ENCODE assay signal across 1 cellular context in genomic region chr5:35902032-35902681, GRCh38.
TF ChIP-seq lines count a peak whose summit lies in the region.

No MANE protein-coding gene starts in this region.

TF ChIP-seq in GM12878, 131 proteins besides CTCF, POLR2A, EP300 and RAD21 (continued from another document and continues in another):
- peak; percentile 12; the same call in 1 of the 2 replicates for TF ChIP-seq ATF3 (IDR thresholded peaks at IDR 0.05; ENCODE audit: borderline replicate concordance, extremely low read depth, low read depth, low read length)
- TF ChIP-seq RAD51 (IDR thresholded peaks at IDR 0.05): peak; percentile 68
- no peak for TF ChIP-seq BMI1 (IDR thresholded peaks at IDR 0.05; ENCODE audit: borderline replicate concordance)
- no peak for TF ChIP-seq MAX (IDR thresholded peaks at IDR 0.05; ENCODE audit: low read depth, low read length)
- TF ChIP-seq ZBTB40 (IDR thresholded peaks at IDR 0.05; ENCODE audit: borderline replicate concordance): no peak
- TF ChIP-seq RUNX3 (IDR thresholded peaks at IDR 0.05; ENCODE audit: low read length): peak; percentile 58
- no peak for TF ChIP-seq SMC3 (IDR thresholded peaks at IDR 0.05; ENCODE audit: borderline replicate concordance, low read length)
- TF ChIP-seq EZH2 (IDR thresholded peaks at IDR 0.05; ENCODE audit: borderline replicate concordance, control insufficient read depth, low read depth, low read length): no peak
- no peak for TF ChIP-seq ZBTB4 (CRISPR knock-in tag; IDR thresholded peaks at IDR 0.05)
- no peak for TF ChIP-seq TCF12 (IDR thresholded peaks at IDR 0.05; ENCODE audit: low read depth, low read length)
- no peak for TF ChIP-seq NFXL1 (IDR thresholded peaks at IDR 0.05; ENCODE audit: borderline replicate concordance)
- no peak for TF ChIP-seq RELA (IDR thresholded peaks at IDR 0.05; ENCODE audit: borderline replicate concordance, partially characterized antibody)
- TF ChIP-seq HDAC2 (IDR thresholded peaks at IDR 0.05): no peak
- TF ChIP-seq MEF2A (IDR thresholded peaks at IDR 0.05; ENCODE audit: insufficient read depth, low read depth, low read length): no peak
- no peak; the same call in 1 of the 2 replicates for TF ChIP-seq USF2 (IDR thresholded peaks at IDR 0.05; ENCODE audit: borderline replicate concordance, low read depth, low read length)
- no peak for TF ChIP-seq PKNOX1 (IDR thresholded peaks at IDR 0.05)
- TF ChIP-seq SP1 (IDR thresholded peaks at IDR 0.05; ENCODE audit: low read depth, low read length): no peak
- TF ChIP-seq REST (IDR thresholded peaks at IDR 0.05; ENCODE audit: low read depth, low read length): no peak
- TF ChIP-seq YBX1 (IDR thresholded peaks at IDR 0.05): no peak
- TF ChIP-seq SPI1 (IDR thresholded peaks at IDR 0.05; ENCODE audit: borderline replicate concordance, insufficient read depth, low read depth, low read length): no peak
- peak; percentile 90 for TF ChIP-seq EED (IDR thresholded peaks at IDR 0.05; ENCODE audit: low read depth)
- TF ChIP-seq CBX3 (IDR thresholded peaks at IDR 0.05; ENCODE audit: borderline replicate concordance, low read depth): no peak
- TF ChIP-seq JUND (IDR thresholded peaks at IDR 0.05; ENCODE audit: low read depth, low read length): no peak; the same call in 1 of the 2 replicates
- no peak for TF ChIP-seq SIN3A (IDR thresholded peaks at IDR 0.05; ENCODE audit: low read depth, low read length)
- TF ChIP-seq CHD1 (IDR thresholded peaks at IDR 0.05; ENCODE audit: low read depth, low read length): no peak
- no peak for TF ChIP-seq ESRRA (IDR thresholded peaks at IDR 0.05; ENCODE audit: low read length)
- TF ChIP-seq NR2C1 (IDR thresholded peaks at IDR 0.05): peak; percentile 57
- no peak for TF ChIP-seq NRF1 (conservative IDR thresholded peaks at IDR 0.05; ENCODE audit: low read depth, low read length)
- TF ChIP-seq BACH1 (IDR thresholded peaks at IDR 0.05; ENCODE audit: borderline replicate concordance): no peak
- no peak for TF ChIP-seq HDAC6 (IDR thresholded peaks at IDR 0.05; ENCODE audit: unreplicated experiment)
- no peak for TF ChIP-seq FOXM1 (IDR thresholded peaks at IDR 0.05; ENCODE audit: low read depth, low read length)
- peak; percentile 84; the same call in 1 of the 2 replicates for TF ChIP-seq IRF4 (IDR thresholded peaks at IDR 0.05; ENCODE audit: low read depth, low read length)
- TF ChIP-seq NBN (IDR thresholded peaks at IDR 0.05): peak; percentile 50; the same call in 1 of the 2 replicates
- TF ChIP-seq POU2F2 (IDR thresholded peaks at IDR 0.05; ENCODE audit: borderline replicate concordance, low read depth, low read length): no peak
- TF ChIP-seq E2F4 (IDR thresholded peaks at IDR 0.05; ENCODE audit: low read depth, low read length): no peak
- no peak for TF ChIP-seq NKRF (conservative IDR thresholded peaks at IDR 0.05)
- peak; percentile 41; the same call in 1 of the 2 replicates for TF ChIP-seq RELB (IDR thresholded peaks at IDR 0.05; ENCODE audit: low read depth)
- no peak for TF ChIP-seq PAX8 (IDR thresholded peaks at IDR 0.05)
- no peak for TF ChIP-seq SRF (IDR thresholded peaks at IDR 0.05; ENCODE audit: low read depth in 2 of 2, low read length in 2 of 2)
- no peak for TF ChIP-seq RCOR1 (conservative IDR thresholded peaks at IDR 0.05; ENCODE audit: low read depth, low read length)
- TF ChIP-seq SREBF2 (IDR thresholded peaks at IDR 0.05; ENCODE audit: low read length): no peak
- no peak for TF ChIP-seq ZSCAN29 (IDR thresholded peaks at IDR 0.05)
